In the genomic region with DNA sequence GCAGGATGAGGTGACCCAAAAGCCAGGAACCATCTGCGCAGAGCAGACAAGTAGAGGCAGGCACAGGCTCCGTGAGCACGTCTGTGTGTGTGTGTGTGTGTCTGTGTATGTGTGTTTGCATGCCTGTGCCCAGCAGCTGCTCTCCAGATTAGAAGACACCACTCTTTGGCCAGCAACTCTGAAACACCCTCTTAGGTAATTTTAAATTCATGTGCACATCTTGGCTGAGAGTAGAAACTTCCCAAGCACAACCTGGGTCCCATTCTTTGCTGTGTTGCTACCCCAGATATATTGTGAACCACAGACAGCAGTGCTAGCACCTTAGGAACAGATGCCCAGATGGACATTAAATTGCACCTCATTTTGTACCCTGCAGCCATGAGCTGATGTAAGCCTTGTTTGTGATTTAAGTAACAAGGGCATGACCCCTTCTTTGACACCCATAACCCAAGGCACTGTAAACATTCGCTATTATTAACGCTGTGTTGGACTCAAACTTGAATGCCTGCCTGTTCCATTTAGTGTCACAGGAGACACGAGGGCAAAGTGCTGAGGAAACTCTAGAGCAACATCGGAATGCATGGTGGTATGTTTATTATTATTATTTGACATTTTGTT, we compare ENCODE assay signal across 12 cellular contexts. TPM values are rescaled to one million over a fixed set of nuclear protein-coding genes. Genes with fewer than 3 reads are reported as not detected.
A peak's percentile ranks its signal among the peaks of the same experiment; 100 is the strongest.
DNase-seq lines count a peak whose midpoint lies in the region; ATAC-seq, FAIRE-seq and TF ChIP-seq lines count a peak whose summit lies in the region.
"Had no signal": no experiment of that assay in that cellular context is flagged by ENCODE, and none has a peak within 500 bp of the region (broad histone marks: within the 10 kb centered on the region; RNA-seq: fewer than 3 reads in every experiment).

A gene (minus strand): TSS at position 89 of the 618 bp plus-strand sequence.

- peaks cover 10% of the 10 kb centered on the region for H3K4me1 ChIP-seq in keratinocyte (ENCODE audit: control insufficient read depth, extremely low read depth, insufficient read depth, low read length)
- H3K4me1 ChIP-seq in skeletal muscle tissue (ENCODE audit: control insufficient read depth in 3 of 3, insufficient read depth in 3 of 3, low read length in 3 of 3), result peaks cover 8 to 13% (median 9%) of the 10 kb centered on the region in 3 donors
- no peaks in the 10 kb centered on the region for H3K4me1 ChIP-seq in HAP-1

- no peaks in the 10 kb centered on the region for H3K9me3 ChIP-seq in keratinocyte (ENCODE audit: control insufficient read depth, low read depth, low read length)
- no peaks in the 10 kb centered on the region for H3K9me3 ChIP-seq in skeletal muscle tissue (ENCODE audit: control insufficient read depth in 3 of 3, low read length in 3 of 3)
- H3K9me3 ChIP-seq in HAP-1, result no peaks in the 10 kb centered on the region
- H3K9me3 ChIP-seq: BLaER1 had no signal

- no peak within 1 kb of the TSS for H2AFZ ChIP-seq in keratinocyte (ENCODE audit: control insufficient read depth, low read length)

- H3K4me1 Mint-ChIP-seq in chondrocyte (ENCODE audit: low read depth), result peaks cover 27% of the 10 kb centered on the region

- H3K9ac ChIP-seq in keratinocyte (ENCODE audit: control insufficient read depth, extremely low read depth, insufficient read depth, low read length), result no peak within 1 kb of the TSS
- H3K9ac ChIP-seq in skeletal muscle tissue (ENCODE audit: low read depth in 1 of 3, low read length in 3 of 3), result peak within 1 kb of the TSS; percentile 83 to 93 (median 92)
- H3K9ac ChIP-seq: BLaER1 had no signal

- H3K4me3 Mint-ChIP-seq in chondrocyte (ENCODE audit: unreplicated experiment), result no peak within 1 kb of the TSS
- H3K4me3 Mint-ChIP-seq: T-helper 2 cell treated with Interferon-gamma antibody and Interleukin-4, amounts not matched to agents 5 μg/mL and 100 μg/mL, for 36 hours had no signal

- H3K27ac ChIP-seq in keratinocyte (ENCODE audit: control insufficient read depth, insufficient read depth, low read length) (no peak within 1 kb of the TSS), skeletal muscle tissue (ENCODE audit: low read depth, low read length) (peak within 1 kb of the TSS; percentile 90)
- H3K27ac ChIP-seq: BLaER1 had no signal

- no peaks in the 10 kb centered on the region for H3K27me3 ChIP-seq in keratinocyte (ENCODE audit: control insufficient read depth, extremely low read depth, insufficient read depth, low read length)
- H3K27me3 ChIP-seq in skeletal muscle tissue (ENCODE audit: control insufficient read depth in 3 of 3, insufficient read depth in 3 of 3, low read length in 3 of 3), result no peaks in the 10 kb centered on the region
- no peaks in the 10 kb centered on the region for H3K27me3 ChIP-seq in HAP-1 (ENCODE audit: low read depth)
- H3K27me3 ChIP-seq: BLaER1 had no signal

- peak; percentile 69 for FAIRE-seq in keratinocyte (lab: Jason Lieb, UNC)

- no peak within 1 kb of the TSS for H3K4me3 ChIP-seq in keratinocyte (ENCODE audit: control insufficient read depth in 2 of 3, extremely low read depth in 1 of 3, insufficient read depth in 2 of 3, low read depth in 1 of 3, low read length in 3 of 3)
- peak within 1 kb of the TSS; percentile 87 to 93 (median 88) for H3K4me3 ChIP-seq in skeletal muscle tissue (ENCODE audit: low read length in 3 of 3)
- no peak within 1 kb of the TSS for H3K4me3 ChIP-seq in HAP-1
- H3K4me3 ChIP-seq: BLaER1 had no signal

- DNase-seq in ELF-1 (ENCODE audit: low read depth, low spot score) (peak; percentile 64), chondrocyte (ENCODE audit: low spot score) (no peak), keratinocyte (ENCODE audit: low read depth, low spot score) (no peak), NK-92 (lab: John Stamatoyannopoulos, UW; ENCODE audit: unreplicated experiment) (no peak), HAP-1 (ENCODE audit: low spot score in 2 of 2) (no peak)
- DNase-seq in effector CD4-positive, alpha-beta T cell, result no peak
- DNase-seq: NCI-H1092, posterior cingulate gyrus had no signal

- ATAC-seq in GM18867 (IDR thresholded peaks at IDR 0.05; ENCODE audit: unreplicated experiment), result no peak

- no peak within 1 kb of the TSS for H3K27ac Mint-ChIP-seq in chondrocyte (ENCODE audit: unreplicated experiment)
- H3K27ac Mint-ChIP-seq: T-helper 2 cell treated with Interferon-gamma antibody and Interleukin-4, amounts not matched to agents 5 μg/mL and 100 μg/mL, for 36 hours had no signal

- no peaks in the 10 kb centered on the region for H3K27me3 Mint-ChIP-seq in chondrocyte (ENCODE audit: low read depth)

- H3K4me2 ChIP-seq in keratinocyte (ENCODE audit: control insufficient read depth, extremely low read depth, insufficient read depth, low read depth, low read length), result peak within 1 kb of the TSS; percentile 13
- H3K4me2 ChIP-seq: BLaER1 had no signal

- H3K36me3 ChIP-seq in keratinocyte (ENCODE audit: control insufficient read depth in 2 of 2, extremely low read depth in 1 of 2, insufficient read depth in 2 of 2, low read length in 2 of 2), result no peaks in the 10 kb centered on the region
- H3K36me3 ChIP-seq in skeletal muscle tissue (ENCODE audit: control insufficient read depth in 3 of 3, insufficient read depth in 3 of 3, low read length in 3 of 3), result peaks cover 0 to 1% (median 0%) of the 10 kb centered on the region in 3 donors
- no peaks in the 10 kb centered on the region for H3K36me3 ChIP-seq in HAP-1 (replicated peaks)
- H3K36me3 ChIP-seq: BLaER1 had no signal

- TF ChIP-seq CTCF in chondrocyte (IDR thresholded peaks at IDR 0.05) (no peak), keratinocyte (optimal IDR thresholded peaks at IDR 0.05 in 1 of 3, IDR thresholded peaks at IDR 0.05 in 1 of 3, conservative IDR thresholded peaks at IDR 0.05 in 1 of 3; ENCODE audit: extremely low read depth in 1 of 3, insufficient read depth in 2 of 3, low read length in 3 of 3) (no peak)

- H3K9me3 Mint-ChIP-seq in chondrocyte (ENCODE audit: low read depth), result no peaks in the 10 kb centered on the region
- H3K9me3 Mint-ChIP-seq: T-helper 2 cell treated with Interferon-gamma antibody and Interleukin-4, amounts not matched to agents 5 μg/mL and 100 μg/mL, for 36 hours had no signal

- H3K36me3 Mint-ChIP-seq in chondrocyte (ENCODE audit: low read depth), result no peaks in the 10 kb centered on the region

- in situ Hi-C loops in HAP-1 (cut with MboI; ENCODE audit: low sequenced_read_pairs), result no loop called here

- H4K20me1 ChIP-seq in keratinocyte (ENCODE audit: control insufficient read depth, extremely low read depth, insufficient read depth, low read length), result no peaks in the 10 kb centered on the region
- H4K20me1 ChIP-seq: BLaER1 had no signal

- dilution Hi-C loops in keratinocyte (cut with MboI; ENCODE audit: extremely low pct_ligation_motif_present, low sequenced_read_pairs), result no loop called here

- no peaks in the 10 kb centered on the region for H3K9me1 ChIP-seq in keratinocyte (ENCODE audit: control insufficient read depth, extremely low read depth, insufficient read depth, low read length)

- H3K79me2 ChIP-seq in keratinocyte (ENCODE audit: control insufficient read depth, insufficient read depth, low read length), result no peaks in the 10 kb centered on the region

RNA-seq across cellular contexts. Expression of the gene that starts here (rescaled TPM):
- total RNA-seq in chondrocyte (61.9 to 122 TPM (median 119 TPM) in 3 replicates), skeletal muscle tissue (29.2 TPM)
- polyA plus RNA-seq in keratinocyte, result 14.7 to 27.4 TPM (median 20.6 TPM) in 3 replicates
- 55.0 TPM for polyA plus RNA-seq in keratinocyte (2011; ENCODE audit: low read depth)
- 18.1 and 18.9 TPM in 2 replicates for polyA plus RNA-seq in keratinocyte (2011; cell fraction: cytosol; rRNA removed)
- polyA plus RNA-seq in keratinocyte (2011; cell fraction: nucleus; rRNA removed), result 27.5 and 29.4 TPM in 2 replicates
- 15.0 and 16.0 TPM in 2 replicates for polyA plus RNA-seq in keratinocyte (2012; ENCODE audit: low replicate concordance)
- polyA minus RNA-seq in keratinocyte, result 13.7 to 25.8 TPM (median 23.1 TPM) in 3 replicates
- 18.6 TPM for polyA minus RNA-seq in keratinocyte (2011; cell fraction: cytosol; rRNA and poly(A)+ RNA removed)
- polyA minus RNA-seq in keratinocyte (2011; cell fraction: nucleus; rRNA and poly(A)+ RNA removed), result 11.6 and 29.4 TPM in 2 replicates

Comparison
In these comparisons a context has a peak if more than half of its experiments do, and no peak if none do; other contexts are left out.
1. H3K4me3 ChIP-seq: peak in skeletal muscle tissue (3 of 3); none in keratinocyte (0 of 3) and HAP-1 (single experiment).